In genomic region chr7:73869011-73869785, GRCh38 we compare ENCODE assay signal across 29 cellular contexts. TPM values are rescaled to one million over a fixed set of nuclear protein-coding genes. Genes with fewer than 3 reads are reported as not detected.
DNase-seq lines count a peak whose midpoint lies in the region; ATAC-seq, FAIRE-seq and TF ChIP-seq lines count a peak whose summit lies in the region.
"Had no signal": no experiment of that assay in that cellular context is flagged by ENCODE, and none has a peak within 500 bp of the region (broad histone marks: within the 10 kb centered on the region; RNA-seq: fewer than 3 reads in every experiment).

No MANE protein-coding gene starts in this region.

- peak overlapping the region; percentile 12 for H3K4me2 ChIP-seq in astrocyte (ENCODE audit: low read length)
- H3K4me2 ChIP-seq: BLaER1 treated with 17β-estradiol and CSF1 and Interleukin-3, amounts not matched to agents 10 nM and 100 nM; smooth muscle cell had no signal

- H3K4me1 ChIP-seq in astrocyte (ENCODE audit: insufficient read depth, low read length) = peaks cover 15% of the 10 kb centered on the region
- H3K4me1 ChIP-seq in sigmoid colon = peaks cover 0 to 32% (median 24%) of the 10 kb centered on the region in 4 donors
- peaks cover 7% of the 10 kb centered on the region; the same call in 1 of the 2 replicates for H3K4me1 ChIP-seq in SJCRH30

- H3K4me3 Mint-ChIP-seq in astrocyte (ENCODE audit: unreplicated experiment) = no peak overlapping the region
- H3K4me3 Mint-ChIP-seq in activated T-cell treated with anti-CD3 and anti-CD28 coated beads, Interleukin-2, amount 50 U/mL, for 24 hours = no peak overlapping the region
- H3K4me3 Mint-ChIP-seq: activated CD4-positive, alpha-beta T cell treated with anti-CD3 and anti-CD28 coated beads, Interleukin-2, amount 10 ng/mL, durations not matched to agents 7 days and 5 days; activated naive CD8-positive, alpha-beta T cell; activated T-helper 17 cell treated with anti-CD3 and anti-CD28 coated beads, Interleukin-2, amount 50 U/mL, for 72 hours; nephron progenitor cell had no signal

- H3K9ac ChIP-seq in astrocyte (ENCODE audit: low read length) = no peak overlapping the region
- H3K9ac ChIP-seq: BLaER1 treated with 17β-estradiol and CSF1 and Interleukin-3, amounts not matched to agents 10 nM and 100 nM had no signal

- no peaks in the 10 kb centered on the region for H3K36me3 Mint-ChIP-seq in astrocyte (ENCODE audit: low read depth, unreplicated experiment)
- no peaks in the 10 kb centered on the region for H3K36me3 Mint-ChIP-seq in activated T-cell treated with anti-CD3 and anti-CD28 coated beads, Interleukin-2, amount 50 U/mL, for 24 hours (ENCODE audit: low read depth)
- H3K36me3 Mint-ChIP-seq: activated naive CD8-positive, alpha-beta T cell had no signal

- DNase-seq in AG08396 (ENCODE audit: low spot score) (peak; percentile 52), astrocyte (ENCODE audit: low read depth) (no peak), hepatic stellate cell (ENCODE audit: low spot score) (peak; percentile 62), sigmoid colon (no peak), SW 1271 (lab: John Stamatoyannopoulos, UW) (no peak), SJCRH30 (no peak)
- DNase-seq in activated T-cell treated with anti-CD3 and anti-CD28 coated beads, Interleukin-2, amount 50 U/mL, for 24 hours = no peak
- DNase-seq: ACHN; activated CD4-positive, alpha-beta T cell treated with anti-CD3 and anti-CD28 coated beads, Interleukin-2, amount 10 ng/mL, durations not matched to agents 7 days and 5 days; Caco-2; NCI-H1417; nephron progenitor cell; stimulated activated CD4-positive, alpha-beta T cell treated with anti-CD3 and anti-CD28 coated beads, Interleukin-4, amount 100 ng/mL, for 24 hours; stimulated activated naive CD8-positive, alpha-beta T cell treated with anti-CD3 and anti-CD28 coated beads, Interleukin-15, Interleukin-2, amounts not matched to agents 100 U/mL and 50 U/mL, for 24 hours; transverse colon had no signal

- TF ChIP-seq POLR2A in sigmoid colon (IDR thresholded peaks at IDR 0.05) = no peak

- FAIRE-seq in astrocyte (lab: Jason Lieb, UNC) = no peak
- FAIRE-seq: colon, GM12892 had no signal

- 69 to 77% methylated on average over 24 of the region's 24 CpGs for WGBS in sigmoid colon, 2 donors

- H3K9me3 ChIP-seq in astrocyte (ENCODE audit: insufficient read depth, low read depth, low read length) (no peaks in the 10 kb centered on the region), sigmoid colon (no peaks in the 10 kb centered on the region), SJCRH30 (replicated peaks) (no peaks in the 10 kb centered on the region)
- H3K9me3 ChIP-seq: BLaER1 treated with 17β-estradiol and CSF1 and Interleukin-3, amounts not matched to agents 10 nM and 100 nM; Caco-2; transverse colon had no signal

- peaks cover 19% of the 10 kb centered on the region for H3K27me3 Mint-ChIP-seq in astrocyte (ENCODE audit: low read depth, unreplicated experiment)
- H3K27me3 Mint-ChIP-seq in activated T-cell treated with anti-CD3 and anti-CD28 coated beads, Interleukin-2, amount 50 U/mL, for 24 hours = no peaks in the 10 kb centered on the region
- H3K27me3 Mint-ChIP-seq: activated CD4-positive, alpha-beta T cell treated with anti-CD3 and anti-CD28 coated beads, Interleukin-2, amount 10 ng/mL, durations not matched to agents 7 days and 5 days; activated naive CD8-positive, alpha-beta T cell; activated T-helper 17 cell treated with anti-CD3 and anti-CD28 coated beads, Interleukin-2, amount 50 U/mL, for 72 hours had no signal

- TF ChIP-seq EP300 in sigmoid colon (IDR thresholded peaks at IDR 0.05) = no peak

- H3K27me3 ChIP-seq in astrocyte (ENCODE audit: insufficient read depth, low read length) = no peaks in the 10 kb centered on the region
- H3K27me3 ChIP-seq in sigmoid colon = no peaks in the 10 kb centered on the region
- peaks cover 8% of the 10 kb centered on the region for H3K27me3 ChIP-seq in SJCRH30
- H3K27me3 ChIP-seq: transverse colon had no signal

- no peak for ATAC-seq in GM18517 (IDR thresholded peaks at IDR 0.05; ENCODE audit: unreplicated experiment)
- ATAC-seq: activated T-helper 17 cell treated with anti-CD3 and anti-CD28 coated beads, Interleukin-2, amount 50 U/mL, for 72 hours; stimulated activated naive CD8-positive, alpha-beta T cell treated with anti-CD3 and anti-CD28 coated beads, Interleukin-15, Interleukin-2, amounts not matched to agents 100 U/mL and 50 U/mL, for 24 hours had no signal

- intact Hi-C loops in sigmoid colon (cut with DNase I) = loop anchor here (10.0 kb wide), 1 partner anchor 296 kb away; no protein-coding TSS in a partner anchor

- no peak for TF ChIP-seq CTCF in astrocyte (IDR thresholded peaks at IDR 0.05; ENCODE audit: insufficient read depth, low read depth, low read length)
- TF ChIP-seq CTCF in sigmoid colon (IDR thresholded peaks at IDR 0.05) = no peak

- H3K36me3 ChIP-seq in astrocyte (ENCODE audit: insufficient read depth, low read length) (no peaks in the 10 kb centered on the region), sigmoid colon (no peaks in the 10 kb centered on the region), SJCRH30 (no peaks in the 10 kb centered on the region)
- H3K36me3 ChIP-seq: BLaER1 treated with 17β-estradiol and CSF1 and Interleukin-3, amounts not matched to agents 10 nM and 100 nM; transverse colon had no signal

- H3K4me3 ChIP-seq in astrocyte (ENCODE audit: insufficient read depth, low read depth, low read length) (no peak overlapping the region), sigmoid colon (no peak overlapping the region), SJCRH30 (no peak overlapping the region)
- H3K4me3 ChIP-seq: BLaER1 treated with 17β-estradiol and CSF1 and Interleukin-3, amounts not matched to agents 10 nM and 100 nM; smooth muscle cell; transverse colon had no signal

- H3K9me3 Mint-ChIP-seq in astrocyte (ENCODE audit: unreplicated experiment) = no peaks in the 10 kb centered on the region
- H3K9me3 Mint-ChIP-seq in activated T-cell treated with anti-CD3 and anti-CD28 coated beads, Interleukin-2, amount 50 U/mL, for 24 hours = no peaks in the 10 kb centered on the region
- H3K9me3 Mint-ChIP-seq: activated CD4-positive, alpha-beta T cell treated with anti-CD3 and anti-CD28 coated beads, Interleukin-2, amount 10 ng/mL, durations not matched to agents 7 days and 5 days; activated T-helper 17 cell treated with anti-CD3 and anti-CD28 coated beads, Interleukin-2, amount 50 U/mL, for 72 hours; nephron progenitor cell had no signal

- no peak overlapping the region for H3K27ac ChIP-seq in astrocyte (ENCODE audit: low read depth, low read length)
- peak overlapping the region; percentile 5 to 67 (median 48) for H3K27ac ChIP-seq in sigmoid colon
- H3K27ac ChIP-seq in SJCRH30 = no peak overlapping the region
- H3K27ac ChIP-seq: BLaER1 treated with 17β-estradiol and CSF1 and Interleukin-3, amounts not matched to agents 10 nM and 100 nM; transverse colon; VCaP had no signal

- H3K27ac Mint-ChIP-seq in astrocyte (ENCODE audit: unreplicated experiment) = no peak overlapping the region
- no peak overlapping the region for H3K27ac Mint-ChIP-seq in activated T-cell treated with anti-CD3 and anti-CD28 coated beads, Interleukin-2, amount 50 U/mL, for 24 hours
- H3K27ac Mint-ChIP-seq: activated CD4-positive, alpha-beta T cell treated with anti-CD3 and anti-CD28 coated beads, Interleukin-2, amount 10 ng/mL, durations not matched to agents 7 days and 5 days; activated naive CD8-positive, alpha-beta T cell; activated T-helper 17 cell treated with anti-CD3 and anti-CD28 coated beads, Interleukin-2, amount 50 U/mL, for 72 hours; nephron progenitor cell; progenitor cell of endocrine pancreas had no signal

- no peaks in the 10 kb centered on the region for H4K20me1 ChIP-seq in astrocyte (ENCODE audit: insufficient read depth, low read length)

- no peaks in the 10 kb centered on the region for H3K79me2 ChIP-seq in astrocyte (ENCODE audit: insufficient read depth, low read length)

- peaks cover 4% of the 10 kb centered on the region for H3K4me1 Mint-ChIP-seq in astrocyte (ENCODE audit: low read depth, unreplicated experiment)
- H3K4me1 Mint-ChIP-seq in activated T-cell treated with anti-CD3 and anti-CD28 coated beads, Interleukin-2, amount 50 U/mL, for 24 hours (ENCODE audit: low read depth) = no peaks in the 10 kb centered on the region
- H3K4me1 Mint-ChIP-seq: activated CD4-positive, alpha-beta T cell treated with anti-CD3 and anti-CD28 coated beads, Interleukin-2, amount 10 ng/mL, durations not matched to agents 7 days and 5 days; activated T-helper 17 cell treated with anti-CD3 and anti-CD28 coated beads, Interleukin-2, amount 50 U/mL, for 72 hours had no signal

- peak overlapping the region; percentile 20 for H2AFZ ChIP-seq in astrocyte (ENCODE audit: low read depth, low read length)

RNA-seq across cellular contexts. Expression of gene TMEM270, which starts 8.2 kb away (rescaled TPM):
- not detected in 2 replicates for total RNA-seq in astrocyte
- total RNA-seq in sigmoid colon = not detected
- under 1 TPM in 1 of 3 donors, not detected in 2; 0.39 TPM for polyA plus RNA-seq in sigmoid colon
- not detected in 2 replicates for total RNA-seq in SJCRH30 (2014; rRNA removed; shearing (Covaris generic))
- total RNA-seq: activated CD4-positive, alpha-beta T cell treated with anti-CD3 and anti-CD28 coated beads, Interleukin-2, amount 10 ng/mL, durations not matched to agents 7 days and 5 days; activated T-helper 17 cell treated with anti-CD3 and anti-CD28 coated beads, Interleukin-2, amount 50 U/mL, for 72 hours; Caco-2; MCF 10A; mononuclear cell; NCI-H460; progenitor cell of endocrine pancreas; SK-MEL-5; smooth muscle cell; T-helper 2 cell treated with Interferon-gamma antibody and Interleukin-4, amounts not matched to agents 100 ng/mL and 5 ng/mL, for 36 hours; transverse colon had no signal
- polyA plus RNA-seq: smooth muscle cell had no signal

RNA-seq across cellular contexts. Expression of gene METTL27, which starts 26.9 kb away (rescaled TPM):
- total RNA-seq in astrocyte (2.1 and 2.5 TPM in 2 replicates), sigmoid colon (1 to 10 TPM in 3 of 4 donors, under 1 TPM in 1; 0.99 to 5.5 (median 2.1) TPM)
- 10 to 100 TPM in 1 of 3 donors, 1 to 10 TPM in 2; 2.1 to 12.3 (median 4.8) TPM for polyA plus RNA-seq in sigmoid colon
- 0.30 and 0.55 TPM in 2 replicates for total RNA-seq in SJCRH30 (2014; rRNA removed; shearing (Covaris generic))
- total RNA-seq: mononuclear cell had no signal

RNA-seq across cellular contexts. Expression of gene CLDN4, which starts 38.4 kb away (rescaled TPM):
- total RNA-seq in astrocyte = 13.7 and 32.5 TPM in 2 replicates
- total RNA-seq in sigmoid colon = under 1 TPM in 2 of 4 donors, not detected in 2; 0.16 to 0.71 TPM
- polyA plus RNA-seq in sigmoid colon = 100 to 1,000 TPM; 210 to 690 (median 293) TPM
- 0.06 and 0.08 TPM in 2 replicates for total RNA-seq in SJCRH30 (2014; rRNA removed; shearing (Covaris generic))
- total RNA-seq: SK-MEL-5; T-helper 2 cell treated with Interferon-gamma antibody and Interleukin-4, amounts not matched to agents 100 ng/mL and 5 ng/mL, for 36 hours had no signal

Comparison
In these comparisons a context has a peak if more than half of its experiments do, and no peak if none do; other contexts are left out.
1. DNase-seq: peak in AG08396 (single experiment) and hepatic stellate cell (single experiment); none in astrocyte (single experiment), sigmoid colon (single experiment), activated T-cell treated with anti-CD3 and anti-CD28 coated beads, Interleukin-2, amount 50 U/mL, for 24 hours (single experiment), SW 1271 (0 of 2) and SJCRH30 (0 of 2).
2. H3K27ac ChIP-seq: peak in sigmoid colon (4 of 4); none in astrocyte (single experiment) and SJCRH30 (single experiment).